8 cellular contexts compared by ENCODE assay signal in genomic region chr2:46909771-46910419, GRCh38. TPM values are rescaled to one million over a fixed set of nuclear protein-coding genes. Genes with fewer than 3 reads are reported as not detected.
DNase-seq lines count a peak whose midpoint lies in the region; ATAC-seq and TF ChIP-seq lines count a peak whose summit lies in the region.

No MANE protein-coding gene starts in this region.

- DNase-seq in G401 (ENCODE audit: low spot score), result peak; percentile 15
- DNase-seq in GM20000 (ENCODE audit: low spot score), result peak; percentile 77
- DNase-seq in HK-2 (ENCODE audit: unreplicated experiment), result peak; percentile 56
- DNase-seq in activated naive CD8-positive, alpha-beta T cell treated with anti-CD3 and anti-CD28 coated beads, Interleukin-2, amount 50 U/mL, for 24 hours, result peak; percentile 36
- peak; percentile 49 to 84 for DNase-seq in lung microvascular endothelial cell (ENCODE audit: low read depth in 2 of 2)
- DNase-seq in DMS153 (lab: John Stamatoyannopoulos, UW), result no peak
- no peak for DNase-seq in lower leg skin (ENCODE audit: low spot score in 2 of 2)
- DNase-seq in AML-193 (lab: John Stamatoyannopoulos, UW), result no peak

- peak; percentile 95 for ATAC-seq in activated naive CD8-positive, alpha-beta T cell treated with anti-CD3 and anti-CD28 coated beads, Interleukin-2, amount 50 U/mL, for 24 hours

- peak overlapping the region; percentile 70 for H3K27ac Mint-ChIP-seq in activated naive CD8-positive, alpha-beta T cell treated with anti-CD3 and anti-CD28 coated beads, Interleukin-2, amount 50 U/mL, for 24 hours

- H3K4me3 Mint-ChIP-seq in activated naive CD8-positive, alpha-beta T cell treated with anti-CD3 and anti-CD28 coated beads, Interleukin-2, amount 50 U/mL, for 24 hours, result no peak overlapping the region

- H3K9me3 Mint-ChIP-seq in activated naive CD8-positive, alpha-beta T cell treated with anti-CD3 and anti-CD28 coated beads, Interleukin-2, amount 50 U/mL, for 24 hours, result no peaks in the 10 kb centered on the region

- 71 to 73% methylated on average over 6 of the region's 6 CpGs for WGBS in lower leg skin, 2 donors

- no peak overlapping the region for H3K4me3 ChIP-seq in lower leg skin (ENCODE audit: low read depth, poor library complexity, severe bottlenecking)

- TF ChIP-seq POLR2A in lower leg skin (IDR thresholded peaks at IDR 0.05), result no peak

- H3K36me3 Mint-ChIP-seq in activated naive CD8-positive, alpha-beta T cell treated with anti-CD3 and anti-CD28 coated beads, Interleukin-2, amount 50 U/mL, for 24 hours (ENCODE audit: low read depth), result peaks cover 47% of the 10 kb centered on the region

- peaks cover 45% of the 10 kb centered on the region for H3K4me1 Mint-ChIP-seq in activated naive CD8-positive, alpha-beta T cell treated with anti-CD3 and anti-CD28 coated beads, Interleukin-2, amount 50 U/mL, for 24 hours

- H3K27me3 Mint-ChIP-seq in activated naive CD8-positive, alpha-beta T cell treated with anti-CD3 and anti-CD28 coated beads, Interleukin-2, amount 50 U/mL, for 24 hours, result no peaks in the 10 kb centered on the region

- in situ Hi-C loops in G401 (cut with HindIII; ENCODE audit: low sequenced_read_pairs), result no loop called here

- TF ChIP-seq CTCF in GM20000 (IDR thresholded peaks at IDR 0.05; ENCODE audit: extremely low read depth, missing control alignments) (no peak), lower leg skin (IDR thresholded peaks at IDR 0.05) (no peak)

- intact Hi-C loops in lower leg skin (cut with DNase I; ENCODE audit: low total_unique reads), result no loop called here

RNA-seq across cellular contexts. Expression of gene MCFD2, which starts 5.7 kb away (rescaled TPM):
- total RNA-seq in G401 (2014; rRNA removed; shearing (Covaris generic)), result 100 and 127 TPM in 2 replicates
- 161 and 185 TPM in 2 replicates for total RNA-seq in lung microvascular endothelial cell
- 10 to 100 TPM; 32.4 to 43.3 (median 36.1) TPM for total RNA-seq in lower leg skin

RNA-seq across cellular contexts. Expression of gene TTC7A, which starts 31.1 kb away (rescaled TPM):
- total RNA-seq in G401 (2014; rRNA removed; shearing (Covaris generic)), result 20.4 and 25.4 TPM in 2 replicates
- total RNA-seq in lung microvascular endothelial cell, result 5.4 and 7.1 TPM in 2 replicates
- total RNA-seq in lower leg skin, result 10 to 100 TPM; 42.3 to 54.9 (median 43.4) TPM

Comparison
In these comparisons a context has a peak if more than half of its experiments do, and no peak if none do; other contexts are left out.
1. DNase-seq: peak in G401 (single experiment), GM20000 (single experiment), HK-2 (single experiment), activated naive CD8-positive, alpha-beta T cell treated with anti-CD3 and anti-CD28 coated beads, Interleukin-2, amount 50 U/mL, for 24 hours (single experiment) and lung microvascular endothelial cell (2 of 2); none in DMS153 (single experiment), lower leg skin (0 of 2) and AML-193 (0 of 2).